In the genomic region with DNA sequence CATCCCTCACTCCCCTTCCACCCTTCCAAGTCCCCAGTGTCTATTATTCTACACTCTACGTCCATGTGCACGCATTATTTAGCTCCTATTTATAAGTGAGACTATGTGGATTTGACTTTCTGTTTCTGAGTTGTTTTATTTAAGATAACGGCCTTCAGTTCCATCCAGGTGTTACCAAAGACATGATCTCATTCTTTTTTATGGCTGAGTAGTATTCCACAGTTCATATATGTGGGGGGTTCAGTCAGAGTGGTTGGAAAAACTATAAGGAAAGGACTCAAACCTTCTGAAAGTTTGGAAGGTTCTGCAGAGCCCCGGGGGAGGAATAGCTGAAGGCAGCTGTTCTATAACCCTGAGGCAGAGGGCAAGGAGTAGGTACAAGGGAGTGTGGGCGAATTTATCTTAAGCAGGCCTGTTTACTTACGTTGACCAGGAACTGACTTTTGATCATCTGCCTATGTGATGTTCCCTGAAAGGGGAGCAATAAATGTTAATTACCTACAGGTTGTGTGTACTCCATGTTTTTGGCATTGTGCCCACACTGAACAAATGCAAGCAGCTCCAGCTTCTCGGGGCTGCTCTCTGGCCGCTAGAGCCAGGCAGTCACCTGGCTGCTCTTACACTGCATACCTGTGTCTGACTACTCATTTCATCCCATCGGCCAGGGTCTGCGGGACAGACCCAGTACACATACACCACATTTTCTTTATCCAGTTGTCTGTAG, we compare ENCODE assay signal across 1 cellular context.
TF ChIP-seq lines count a peak whose summit lies in the region.

No MANE protein-coding gene starts in this region.

TF ChIP-seq in HEK293, 187 proteins besides CTCF, POLR2A, EP300 and RAD21 (continued from another document):
- TF ChIP-seq, protein P1, sequence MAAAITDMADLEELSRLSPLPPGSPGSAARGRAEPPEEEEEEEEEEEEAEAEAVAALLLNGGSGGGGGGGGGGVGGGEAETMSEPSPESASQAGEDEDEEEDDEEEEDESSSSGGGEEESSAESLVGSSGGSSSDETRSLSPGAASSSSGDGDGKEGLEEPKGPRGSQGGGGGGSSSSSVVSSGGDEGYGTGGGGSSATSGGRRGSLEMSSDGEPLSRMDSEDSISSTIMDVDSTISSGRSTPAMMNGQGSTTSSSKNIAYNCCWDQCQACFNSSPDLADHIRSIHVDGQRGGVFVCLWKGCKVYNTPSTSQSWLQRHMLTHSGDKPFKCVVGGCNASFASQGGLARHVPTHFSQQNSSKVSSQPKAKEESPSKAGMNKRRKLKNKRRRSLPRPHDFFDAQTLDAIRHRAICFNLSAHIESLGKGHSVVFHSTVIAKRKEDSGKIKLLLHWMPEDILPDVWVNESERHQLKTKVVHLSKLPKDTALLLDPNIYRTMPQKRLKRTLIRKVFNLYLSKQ (tag by site-specific recombination; IDR thresholded peaks at IDR 0.05; ENCODE audit: borderline replicate concordance) = no peak
- TF ChIP-seq, protein P2, sequence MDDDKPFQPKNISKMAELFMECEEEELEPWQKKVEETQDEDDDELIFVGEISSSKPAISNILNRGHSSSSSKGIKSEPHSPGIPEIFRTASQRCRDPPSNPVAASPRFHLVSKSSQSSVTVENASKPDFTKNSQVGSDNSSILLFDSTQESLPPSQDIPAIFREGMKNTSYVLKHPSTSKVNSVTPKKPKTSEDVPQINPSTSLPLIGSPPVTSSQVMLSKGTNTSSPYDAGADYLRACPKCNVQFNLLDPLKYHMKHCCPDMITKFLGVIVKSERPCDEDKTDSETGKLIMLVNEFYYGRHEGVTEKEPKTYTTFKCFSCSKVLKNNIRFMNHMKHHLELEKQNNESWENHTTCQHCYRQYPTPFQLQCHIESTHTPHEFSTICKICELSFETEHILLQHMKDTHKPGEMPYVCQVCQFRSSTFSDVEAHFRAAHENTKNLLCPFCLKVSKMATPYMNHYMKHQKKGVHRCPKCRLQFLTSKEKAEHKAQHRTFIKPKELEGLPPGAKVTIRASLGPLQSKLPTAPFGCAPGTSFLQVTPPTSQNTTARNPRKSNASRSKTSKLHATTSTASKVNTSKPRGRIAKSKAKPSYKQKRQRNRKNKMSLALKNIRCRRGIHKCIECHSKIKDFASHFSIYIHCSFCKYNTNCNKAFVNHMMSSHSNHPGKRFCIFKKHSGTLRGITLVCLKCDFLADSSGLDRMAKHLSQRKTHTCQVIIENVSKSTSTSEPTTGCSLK (tag by site-specific recombination; IDR thresholded peaks at IDR 0.05) = no peak
- no peak for TF ChIP-seq SALL2 (tag by site-specific recombination; IDR thresholded peaks at IDR 0.05; ENCODE audit: borderline replicate concordance)
- TF ChIP-seq ZNF521 (tag by site-specific recombination; IDR thresholded peaks at IDR 0.05) = no peak
- TF ChIP-seq ZNF76 (tag by site-specific recombination; IDR thresholded peaks at IDR 0.05; ENCODE audit: borderline replicate concordance, low read depth) = no peak
- TF ChIP-seq ZNF544 (tag by site-specific recombination; IDR thresholded peaks at IDR 0.05) = no peak
- no peak for TF ChIP-seq ZNF555 (tag by site-specific recombination; conservative IDR thresholded peaks at IDR 0.05)
